In genomic region chr19:45646345-45646698, GRCh38 we compare ENCODE assay signal across 1 cellular context.
TF ChIP-seq lines count a peak whose summit lies in the region.

No MANE protein-coding gene starts in this region.

TF ChIP-seq in K562, 482 proteins besides CTCF, POLR2A, EP300 and RAD21 (continues in another document):
- TF ChIP-seq KAT7 (CRISPR knock-in tag; IDR thresholded peaks at IDR 0.05; ENCODE audit: borderline replicate concordance) (0 out of 2 replicates have a peak, but pooled peaks have one; percentile 23), ETS1 (conservative IDR thresholded peaks at IDR 0.05; ENCODE audit: control insufficient read depth, low read depth, low read length) (no peak), CBFA2T2 (conservative IDR thresholded peaks at IDR 0.05) (no peak), CHD7 (IDR thresholded peaks at IDR 0.05; ENCODE audit: low read depth, low read length) (no peak), GTF2B (IDR thresholded peaks at IDR 0.05; ENCODE audit: extremely low read depth, insufficient read length) (no peak), HMBOX1 (IDR thresholded peaks at IDR 0.05) (no peak), RNF2 (IDR thresholded peaks at IDR 0.05) (0 out of 2 replicates have a peak, but pooled peaks have one; percentile 10), SAP30 (IDR thresholded peaks at IDR 0.05; ENCODE audit: borderline replicate concordance, insufficient read depth, low read depth, low read length, poor library complexity, severe bottlenecking) (peak; percentile 74), GABPA (tag; conservative IDR thresholded peaks at IDR 0.05; ENCODE audit: low read depth) (no peak), RERE (CRISPR knock-in tag; IDR thresholded peaks at IDR 0.05; ENCODE audit: borderline replicate concordance) (no peak), BCLAF1 (IDR thresholded peaks at IDR 0.05; ENCODE audit: borderline replicate concordance in 1 of 2, control insufficient read depth in 1 of 2, low read depth in 2 of 2, low read length in 1 of 2) (no peak), BRD4 (IDR thresholded peaks at IDR 0.05) (no peak), CBX1 (IDR thresholded peaks at IDR 0.05; ENCODE audit: low read depth) (no peak), NEUROD1 (IDR thresholded peaks at IDR 0.05; ENCODE audit: borderline replicate concordance, low read depth, low read length, partially characterized antibody) (no peak)
